13 cellular contexts compared by ENCODE assay signal in the genomic region with DNA sequence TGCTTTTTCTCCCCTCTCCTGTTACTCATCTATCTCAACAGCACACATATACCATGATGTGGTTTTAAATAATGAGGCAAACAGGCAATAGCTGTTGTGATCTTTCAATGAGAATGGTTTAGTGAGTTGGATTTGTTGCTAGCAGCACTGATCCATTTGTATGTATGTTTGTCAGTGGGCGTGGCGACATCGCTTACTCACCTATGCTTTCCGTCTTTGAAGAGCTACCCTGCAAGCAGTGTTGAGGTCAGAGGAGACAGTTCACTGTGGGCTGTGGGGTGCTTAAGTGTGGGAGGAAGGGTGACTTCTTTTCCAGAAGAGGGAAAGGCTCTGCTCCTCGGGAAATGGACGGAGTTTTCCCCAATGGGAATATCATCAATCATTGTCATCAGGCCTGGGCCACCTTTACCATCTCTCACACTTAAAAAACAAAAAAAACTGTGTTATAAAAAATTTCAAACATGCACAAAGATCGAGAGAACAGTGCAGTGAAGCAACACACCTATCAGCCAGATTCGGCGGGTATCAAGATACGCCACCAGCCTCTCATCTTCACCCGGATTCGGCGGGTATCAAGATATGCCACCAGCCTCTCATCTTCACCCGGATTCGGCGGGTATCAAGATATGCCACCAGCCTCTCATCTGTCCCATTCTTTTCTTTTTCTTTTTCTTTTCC.
DNase-seq lines count a peak whose midpoint lies in the region.
"Had no signal": no experiment of that assay in that cellular context is flagged by ENCODE, and none has a peak within 500 bp of the region (broad histone marks: within the 10 kb centered on the region; RNA-seq: fewer than 3 reads in every experiment).

No MANE protein-coding gene starts in this region.

- intact Hi-C loops in activated T-helper 2 cell treated with anti-CD3 and anti-CD28 coated beads, Interferon-gamma antibody, Interleukin-2, Interleukin-4, amounts not matched to agents 10 μg/mL and 5 μg/mL and 100 μg/mL, durations not matched to agents 14 hours and 24 hours and 36 hours (cut with micrococcal nuclease): no loop called here

- peak overlapping the region; percentile 85 for H3K9ac ChIP-seq in mesenchymal stem cell (ENCODE audit: low read length)

- H2BK12ac ChIP-seq in mesenchymal stem cell (ENCODE audit: low read length in 2 of 2): no peak overlapping the region

- H3K79me1 ChIP-seq in mesenchymal stem cell (replicated peaks; ENCODE audit: low read length, poor library complexity, severe bottlenecking): peaks cover 44% of the 10 kb centered on the region

- H3K4ac ChIP-seq in mesenchymal stem cell (ENCODE audit: low read depth in 1 of 2, low read length in 2 of 2): no peak overlapping the region

- H3K27ac ChIP-seq in mesenchymal stem cell (ENCODE audit: low read length, poor library complexity, severe bottlenecking): no peak overlapping the region
- H3K27ac ChIP-seq: tibial artery had no signal

- H2AFZ ChIP-seq in mesenchymal stem cell (ENCODE audit: low read depth, low read length): no peak overlapping the region

- peak; percentile 4 for DNase-seq in D341Med (ENCODE audit: low spot score)
- peak; percentile 38 for DNase-seq in HPDE6-E6E7 (ENCODE audit: extremely low spot score)
- DNase-seq in amniotic epithelial cell (ENCODE audit: low read depth): peak; percentile 61
- DNase-seq in mesenchymal stem cell: no peak
- no peak for DNase-seq in RPMI8226
- DNase-seq in activated T-helper 2 cell treated with anti-CD3 and anti-CD28 coated beads, Interferon-gamma antibody, Interleukin-2, Interleukin-4, amounts not matched to agents 10 μg/mL and 5 μg/mL and 100 μg/mL, durations not matched to agents 14 hours and 24 hours and 36 hours (ENCODE audit: low spot score): no peak
- DNase-seq in LoVo (ENCODE audit: low spot score): no peak
- no peak for DNase-seq in SHP77 treated with DMSO at 0.1 percent for 48 hours (lab: John Stamatoyannopoulos, UW)
- DNase-seq: CD4-positive, alpha-beta memory T cell; left colon; NCI-H1436 treated with DMSO at 0.1 percent for 48 hours; NCI-H524 treated with DMSO at 0.1 percent for 48 hours; tibial artery had no signal

- WGBS in mesenchymal stem cell: 96% methylated on average over 16 of the region's 16 CpGs

- H3K4me1 Mint-ChIP-seq in activated T-helper 2 cell treated with anti-CD3 and anti-CD28 coated beads, Interferon-gamma antibody, Interleukin-2, Interleukin-4, amounts not matched to agents 10 μg/mL and 5 μg/mL and 100 μg/mL, durations not matched to agents 14 hours and 24 hours and 36 hours (ENCODE audit: low read depth): peaks cover 12% of the 10 kb centered on the region

- H3K4me3 Mint-ChIP-seq in activated T-helper 2 cell treated with anti-CD3 and anti-CD28 coated beads, Interferon-gamma antibody, Interleukin-2, Interleukin-4, amounts not matched to agents 10 μg/mL and 5 μg/mL and 100 μg/mL, durations not matched to agents 14 hours and 24 hours and 36 hours (ENCODE audit: low read depth): no peak overlapping the region
- H3K4me3 Mint-ChIP-seq: CD4-positive, alpha-beta memory T cell had no signal

- H3K14ac ChIP-seq in mesenchymal stem cell (ENCODE audit: low read length in 2 of 2): no peak overlapping the region

- H2BK120ac ChIP-seq in mesenchymal stem cell (ENCODE audit: low read depth, low read length): no peak overlapping the region

- no peak overlapping the region for H3K23ac ChIP-seq in mesenchymal stem cell (ENCODE audit: low read length in 2 of 2)

- no peak overlapping the region for H2BK5ac ChIP-seq in mesenchymal stem cell (ENCODE audit: low read depth, low read length, poor library complexity, severe bottlenecking)

- H3K27ac Mint-ChIP-seq in activated T-helper 2 cell treated with anti-CD3 and anti-CD28 coated beads, Interferon-gamma antibody, Interleukin-2, Interleukin-4, amounts not matched to agents 10 μg/mL and 5 μg/mL and 100 μg/mL, durations not matched to agents 14 hours and 24 hours and 36 hours: no peak overlapping the region

- H2BK15ac ChIP-seq in mesenchymal stem cell (ENCODE audit: low read depth, poor library complexity, severe bottlenecking): no peak overlapping the region

- no peaks in the 10 kb centered on the region for H3K9me3 ChIP-seq in mesenchymal stem cell (ENCODE audit: control insufficient read depth, low read length)
- H3K9me3 ChIP-seq: tibial artery had no signal

- no peaks in the 10 kb centered on the region for H3K27me3 Mint-ChIP-seq in activated T-helper 2 cell treated with anti-CD3 and anti-CD28 coated beads, Interferon-gamma antibody, Interleukin-2, Interleukin-4, amounts not matched to agents 10 μg/mL and 5 μg/mL and 100 μg/mL, durations not matched to agents 14 hours and 24 hours and 36 hours (ENCODE audit: low read depth)
- H3K27me3 Mint-ChIP-seq: CD4-positive, alpha-beta memory T cell had no signal

- no peak overlapping the region for H3K18ac ChIP-seq in mesenchymal stem cell (ENCODE audit: low read depth in 1 of 2, low read length in 2 of 2)

- H4K8ac ChIP-seq in mesenchymal stem cell (ENCODE audit: low read length): no peak overlapping the region

- no peaks in the 10 kb centered on the region for H3K9me3 Mint-ChIP-seq in activated T-helper 2 cell treated with anti-CD3 and anti-CD28 coated beads, Interferon-gamma antibody, Interleukin-2, Interleukin-4, amounts not matched to agents 10 μg/mL and 5 μg/mL and 100 μg/mL, durations not matched to agents 14 hours and 24 hours and 36 hours
- H3K9me3 Mint-ChIP-seq: CD4-positive, alpha-beta memory T cell had no signal

- peak overlapping the region in 1 of 2 experiments; percentile 72 for H3K4me3 ChIP-seq in mesenchymal stem cell (ENCODE audit: insufficient read depth in 1 of 2, low read depth in 1 of 2, low read length in 2 of 2)
- H3K4me3 ChIP-seq: tibial artery had no signal

- no peak overlapping the region for H2AK5ac ChIP-seq in mesenchymal stem cell (ENCODE audit: low read length, severe bottlenecking)

- no peak overlapping the region for H4K91ac ChIP-seq in mesenchymal stem cell (ENCODE audit: low read length)

- peaks cover 14% of the 10 kb centered on the region for H3K36me3 Mint-ChIP-seq in activated T-helper 2 cell treated with anti-CD3 and anti-CD28 coated beads, Interferon-gamma antibody, Interleukin-2, Interleukin-4, amounts not matched to agents 10 μg/mL and 5 μg/mL and 100 μg/mL, durations not matched to agents 14 hours and 24 hours and 36 hours (ENCODE audit: low read depth)

- no peaks in the 10 kb centered on the region for H3K27me3 ChIP-seq in mesenchymal stem cell (ENCODE audit: control insufficient read depth in 1 of 2, insufficient read depth in 1 of 2, low read length in 2 of 2)
- H3K27me3 ChIP-seq: tibial artery had no signal

- H3K4me2 ChIP-seq in mesenchymal stem cell (ENCODE audit: low read length, poor library complexity, severe bottlenecking): no peak overlapping the region

- H3K4me1 ChIP-seq in mesenchymal stem cell (ENCODE audit: control insufficient read depth, insufficient read depth, low read depth, low read length): peaks cover 16% of the 10 kb centered on the region

- peaks cover 13 to 17% of the 10 kb centered on the region in 2 experiments for H3K36me3 ChIP-seq in mesenchymal stem cell (ENCODE audit: control insufficient read depth in 1 of 2, insufficient read depth in 2 of 2, low read depth in 1 of 2, low read length in 2 of 2)

Comparison
In these comparisons a context has a peak if more than half of its experiments do, and no peak if none do; other contexts are left out.
1. DNase-seq: peak in D341Med (single experiment), HPDE6-E6E7 (single experiment) and amniotic epithelial cell (single experiment); none in mesenchymal stem cell (single experiment), RPMI8226 (single experiment), activated T-helper 2 cell treated with anti-CD3 and anti-CD28 coated beads, Interferon-gamma antibody, Interleukin-2, Interleukin-4, amounts not matched to agents 10 μg/mL and 5 μg/mL and 100 μg/mL, durations not matched to agents 14 hours and 24 hours and 36 hours (single experiment), LoVo (single experiment) and SHP77 treated with DMSO at 0.1 percent for 48 hours (single experiment).